ENCODE assay signal across 2 cellular contexts in genomic region chr13:46437811-46438404, GRCh38. TPM values are rescaled to one million over a fixed set of nuclear protein-coding genes. Genes with fewer than 3 reads are reported as not detected.
"Had no signal": no experiment of that assay in that cellular context is flagged by ENCODE, and none has a peak within 500 bp of the region (broad histone marks: within the 10 kb centered on the region; RNA-seq: fewer than 3 reads in every experiment).

No MANE protein-coding gene starts in this region.

RNA-seq across cellular contexts. Expression of gene RUBCNL, which starts 50.9 kb away (rescaled TPM):
- total RNA-seq: foreskin keratinocyte had no signal
- polyA plus RNA-seq: smooth muscle cell had no signal
